ENCODE assay signal across 9 cellular contexts in the genomic region with DNA sequence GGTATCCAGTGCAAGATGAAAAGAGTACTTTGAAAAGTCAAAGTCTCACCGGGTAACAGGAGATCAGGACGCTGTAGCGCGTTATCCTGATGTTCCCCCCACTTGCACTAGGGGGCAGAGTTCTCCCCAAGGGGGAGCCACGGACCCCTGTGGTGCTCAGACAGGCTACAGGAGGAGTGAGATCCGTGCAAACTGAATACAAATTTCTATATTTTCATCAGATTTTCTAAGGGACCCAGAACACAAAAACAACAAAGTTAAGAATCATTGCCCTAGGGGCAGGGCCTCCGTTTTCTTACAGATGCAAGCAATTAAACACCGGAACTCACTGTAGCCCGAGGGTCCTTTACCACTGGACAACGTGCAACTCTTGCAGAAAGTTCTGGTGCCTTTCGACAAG. TPM values are rescaled to one million over a fixed set of nuclear protein-coding genes. Genes with fewer than 3 reads are reported as not detected.
DNase-seq lines count a peak whose midpoint lies in the region; ATAC-seq and TF ChIP-seq lines count a peak whose summit lies in the region.
"Had no signal": no experiment of that assay in that cellular context is flagged by ENCODE, and none has a peak within 500 bp of the region (broad histone marks: within the 10 kb centered on the region; RNA-seq: fewer than 3 reads in every experiment).

No MANE protein-coding gene starts in this region.

- H3K9me2 ChIP-seq in OCI-LY7 (ENCODE audit: insufficient read depth, low read length), result no peaks in the 10 kb centered on the region

- H3K36me3 ChIP-seq in OCI-LY7 (ENCODE audit: insufficient read depth, low read length), result no peaks in the 10 kb centered on the region

- in situ Hi-C loops in T47D (cut with HindIII; ENCODE audit: low pct_unique_long_range_greater_than_20kb, low sequenced_read_pairs), result no loop called here

- H3K4me2 ChIP-seq in OCI-LY7 (ENCODE audit: low read length), result no peak overlapping the region

- CTCF ChIA-PET in OCI-LY7 (lab: Charles Lee; ENCODE audit: unreplicated experiment), result no interaction called here

- no peaks in the 10 kb centered on the region for H4K20me1 ChIP-seq in OCI-LY7 (ENCODE audit: insufficient read depth, low read length)

- H3K27me3 Mint-ChIP-seq in stimulated activated naive CD8-positive, alpha-beta T cell treated with anti-CD3 and anti-CD28 coated beads, Interleukin-15, amount 100 ng/mL, for 72 hours, result peaks cover 79% of the 10 kb centered on the region

- peak; percentile 68 for ATAC-seq in HG03354 (IDR thresholded peaks at IDR 0.05; ENCODE audit: poor library complexity, severe bottlenecking, unreplicated experiment)
- peak; percentile 35 for ATAC-seq in left lobe of liver
- ATAC-seq in stimulated activated naive CD8-positive, alpha-beta T cell treated with anti-CD3 and anti-CD28 coated beads, Interleukin-15, amount 100 ng/mL, for 72 hours, result peak; percentile 64

- H3K4me3 Mint-ChIP-seq in stimulated activated naive CD8-positive, alpha-beta T cell treated with anti-CD3 and anti-CD28 coated beads, Interleukin-15, amount 100 ng/mL, for 72 hours, result no peak overlapping the region

- no peaks in the 10 kb centered on the region for H3K9me3 Mint-ChIP-seq in stimulated activated naive CD8-positive, alpha-beta T cell treated with anti-CD3 and anti-CD28 coated beads, Interleukin-15, amount 100 ng/mL, for 72 hours

- no peaks in the 10 kb centered on the region for H3K9me3 ChIP-seq in OCI-LY7 (ENCODE audit: low read length)

- no peaks in the 10 kb centered on the region for H3K79me2 ChIP-seq in OCI-LY7 (ENCODE audit: insufficient read depth, low read depth, low read length)

- no TSS peak for BruUV-seq in OCI-LY7 (replicated peaks; lab: Mats Ljungman, UMichigan)

- intact Hi-C loops in OCI-LY7 (cut with micrococcal nuclease; ENCODE audit: unreplicated experiment), result no loop called here

- no peak overlapping the region for H3K27ac Mint-ChIP-seq in stimulated activated naive CD8-positive, alpha-beta T cell treated with anti-CD3 and anti-CD28 coated beads, Interleukin-15, amount 100 ng/mL, for 72 hours
- H3K27ac Mint-ChIP-seq: activated naive CD4-positive, alpha-beta T cell treated with anti-CD3 and anti-CD28 coated beads, Interleukin-2, amount 50 U/mL, for 72 hours had no signal

- no peaks in the 10 kb centered on the region for H3K4me1 ChIP-seq in OCI-LY7 (ENCODE audit: insufficient read depth, low read length, poor library complexity, severe bottlenecking)

- DNase-seq in DMS114 treated with DMSO at 0.1 percent for 48 hours (lab: John Stamatoyannopoulos, UW; ENCODE audit: unreplicated experiment) (peak; percentile 21), GM19238 (ENCODE audit: insufficient read length, low spot score) (peak; percentile 62), OCI-LY7 (ENCODE audit: low spot score) (peak; percentile 59), T47D (ENCODE audit: low read depth in 1 of 2, low spot score in 1 of 2) (peak; percentile 70 to 73), left lobe of liver (ENCODE audit: low spot score) (no peak), cortex of kidney (lab: John Stamatoyannopoulos, UW) (no peak)
- peak; percentile 48 to 53 for DNase-seq in stimulated activated naive CD8-positive, alpha-beta T cell treated with anti-CD3 and anti-CD28 coated beads, Interleukin-15, amount 100 ng/mL, for 72 hours

- no peak overlapping the region for H2AFZ ChIP-seq in OCI-LY7 (ENCODE audit: low read length)

- H3K4me3 ChIP-seq in OCI-LY7 (ENCODE audit: low read depth, low read length, poor library complexity, severe bottlenecking), result no peak overlapping the region

- H3K4me1 Mint-ChIP-seq in stimulated activated naive CD8-positive, alpha-beta T cell treated with anti-CD3 and anti-CD28 coated beads, Interleukin-15, amount 100 ng/mL, for 72 hours, result peaks cover 33% of the 10 kb centered on the region

- POLR2A ChIA-PET in OCI-LY7 (lab: Charles Lee), result no interaction called here

- TF ChIP-seq CTCF in OCI-LY7 (conservative IDR thresholded peaks at IDR 0.05; ENCODE audit: low read length), result peak; percentile 91

- H3K27ac ChIP-seq in OCI-LY7 (ENCODE audit: low read depth, low read length, poor library complexity, severe bottlenecking), result no peak overlapping the region

RNA-seq across cellular contexts. Expression of gene MYO10, which starts 2.0 kb away (rescaled TPM):
- 0.03 TPM in 1 of 2 replicates, not detected in the other for total RNA-seq in OCI-LY7 (2014; rRNA removed; shearing (Covaris generic))
- total RNA-seq in OCI-LY7 (2022) (1.7 TPM in 2 replicates), left lobe of liver (7.1 TPM)

Comparison
In these comparisons a context has a peak if more than half of its experiments do, and no peak if none do; other contexts are left out.
1. DNase-seq: peak in DMS114 treated with DMSO at 0.1 percent for 48 hours (single experiment), GM19238 (single experiment), OCI-LY7 (single experiment), T47D (2 of 2) and stimulated activated naive CD8-positive, alpha-beta T cell treated with anti-CD3 and anti-CD28 coated beads, Interleukin-15, amount 100 ng/mL, for 72 hours (2 of 2); none in left lobe of liver (single experiment) and cortex of kidney (single experiment).
2. Peak in every context shown above with its lines, with median percentiles within 50 percentile points of each other: ATAC-seq.